ENCODE assay signal across 1 cellular context in genomic region chr20:61307686-61308085, GRCh38.
TF ChIP-seq lines count a peak whose summit lies in the region.

No MANE protein-coding gene starts in this region.

TF ChIP-seq in GM23338, 12 proteins besides CTCF, POLR2A, EP300 and RAD21 (continued from another document):
- TF ChIP-seq ZNF462 (CRISPR knock-in tag; IDR thresholded peaks at IDR 0.05) (no peak), REST (IDR thresholded peaks at IDR 0.05; ENCODE audit: unreplicated experiment) (no peak), EZH2phosphoT487 (IDR thresholded peaks at IDR 0.05; ENCODE audit: unreplicated experiment) (no peak), NANOG (IDR thresholded peaks at IDR 0.05; ENCODE audit: borderline replicate concordance) (no peak), CREB1 (CRISPR knock-in tag; IDR thresholded peaks at IDR 0.05; ENCODE audit: low read depth) (no peak), ZNF114 (CRISPR knock-in tag; IDR thresholded peaks at IDR 0.05) (no peak), ZNF331 (CRISPR knock-in tag; IDR thresholded peaks at IDR 0.05; ENCODE audit: low read depth) (no peak), ETS1 (IDR thresholded peaks at IDR 0.05) (no peak), POLR2AphosphoS5 (IDR thresholded peaks at IDR 0.05; ENCODE audit: low read depth) (no peak)
